1 cellular context compared by ENCODE assay signal in the genomic region with DNA sequence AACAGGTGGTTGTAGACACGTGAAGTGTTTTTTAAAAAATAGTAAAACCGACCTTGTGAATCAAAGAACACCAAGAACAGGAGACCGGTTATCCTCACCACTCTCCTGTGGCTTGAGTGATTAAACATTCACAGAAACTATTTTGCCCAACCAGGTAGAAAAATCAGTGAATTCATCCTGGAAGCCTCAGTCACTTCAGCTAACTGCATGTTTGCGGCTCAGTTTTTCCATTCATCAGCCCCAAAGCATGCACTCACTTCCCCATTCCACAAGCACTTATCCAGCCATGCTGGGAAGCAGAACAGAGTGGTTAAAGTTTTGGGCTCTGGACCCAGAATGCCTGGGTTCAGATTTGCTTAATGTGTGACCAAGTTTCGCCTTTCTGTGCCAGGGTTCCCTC.
A peak's percentile ranks its signal among the peaks of the same experiment; 100 is the strongest.
TF ChIP-seq lines count a peak whose summit lies in the region.

No MANE protein-coding gene starts in this region.

TF ChIP-seq in Ishikawa, 13 proteins besides CTCF, POLR2A, EP300 and RAD21 (continued from another document):
- peak; percentile 45 for TF ChIP-seq TEAD4 (IDR thresholded peaks at IDR 0.05)
